ENCODE assay signal across 9 cellular contexts in genomic region chr2:224930990-224931389, GRCh38.
A peak's percentile ranks its signal among the peaks of the same experiment; 100 is the strongest.
DNase-seq lines count a peak whose midpoint lies in the region; TF ChIP-seq lines count a peak whose summit lies in the region.
"Had no signal": no experiment of that assay in that cellular context is flagged by ENCODE, and none has a peak within 500 bp of the region (broad histone marks: within the 10 kb centered on the region; RNA-seq: fewer than 3 reads in every experiment).

No MANE protein-coding gene starts in this region.

- DNase-seq in activated naive CD8-positive, alpha-beta T cell treated with anti-CD3 and anti-CD28 coated beads for 36 hours, result no peak
- DNase-seq in osteocyte (ENCODE audit: extremely low spot score, unreplicated experiment) (no peak), midbrain (lab: John Stamatoyannopoulos, UW) (no peak), MG63 (no peak), cortex of kidney (lab: John Stamatoyannopoulos, UW) (no peak)
- DNase-seq: NCI-H2171 had no signal

- H3K27me3 Mint-ChIP-seq in activated naive CD8-positive, alpha-beta T cell treated with anti-CD3 and anti-CD28 coated beads for 36 hours, result no peaks in the 10 kb centered on the region
- no peaks in the 10 kb centered on the region for H3K27me3 Mint-ChIP-seq in osteocyte (ENCODE audit: unreplicated experiment)

- H3K9me3 ChIP-seq in KOPT-K1 (ENCODE audit: insufficient read depth, low read length, poor library complexity, severe bottlenecking) (no peaks in the 10 kb centered on the region), MG63 (no peaks in the 10 kb centered on the region)

- peak overlapping the region; percentile 75 for H3K27ac ChIP-seq in KOPT-K1 (ENCODE audit: low read depth, low read length, poor library complexity, severe bottlenecking)
- H3K27ac ChIP-seq: hepatocyte had no signal

- H3K9me3 Mint-ChIP-seq in activated naive CD8-positive, alpha-beta T cell treated with anti-CD3 and anti-CD28 coated beads for 36 hours, result peaks cover 4% of the 10 kb centered on the region
- no peaks in the 10 kb centered on the region for H3K9me3 Mint-ChIP-seq in osteocyte (ENCODE audit: unreplicated experiment)

- peaks cover 94% of the 10 kb centered on the region for H3K4me1 Mint-ChIP-seq in activated naive CD8-positive, alpha-beta T cell treated with anti-CD3 and anti-CD28 coated beads for 36 hours
- peaks cover 55% of the 10 kb centered on the region for H3K4me1 Mint-ChIP-seq in osteocyte (ENCODE audit: unreplicated experiment)

- no peak overlapping the region for H3K4me3 ChIP-seq in MG63
- H3K4me3 ChIP-seq: hepatocyte had no signal

- peak overlapping the region; percentile 49 for H3K4me3 Mint-ChIP-seq in activated naive CD8-positive, alpha-beta T cell treated with anti-CD3 and anti-CD28 coated beads for 36 hours
- no peak overlapping the region for H3K4me3 Mint-ChIP-seq in osteocyte (ENCODE audit: unreplicated experiment)

- peaks cover 39% of the 10 kb centered on the region for H3K36me3 ChIP-seq in KOPT-K1 (ENCODE audit: insufficient read depth, low read length)
- peaks cover 13% of the 10 kb centered on the region for H3K36me3 ChIP-seq in MG63

- H3K36me3 Mint-ChIP-seq in activated naive CD8-positive, alpha-beta T cell treated with anti-CD3 and anti-CD28 coated beads for 36 hours, result peaks cover 80% of the 10 kb centered on the region
- peaks cover 3% of the 10 kb centered on the region for H3K36me3 Mint-ChIP-seq in osteocyte (ENCODE audit: unreplicated experiment)

- TF ChIP-seq CTCF in GM12873 (IDR thresholded peaks at IDR 0.05; ENCODE audit: insufficient read depth, low read depth, low read length, missing control alignments) (peak; percentile 49), osteocyte (IDR thresholded peaks at IDR 0.05) (peak; percentile 18)

- peak overlapping the region; percentile 94 for H3K27ac Mint-ChIP-seq in activated naive CD8-positive, alpha-beta T cell treated with anti-CD3 and anti-CD28 coated beads for 36 hours
- peak overlapping the region; percentile 34 for H3K27ac Mint-ChIP-seq in osteocyte (ENCODE audit: unreplicated experiment)

- no peaks in the 10 kb centered on the region for H3K27me3 ChIP-seq in MG63
- H3K27me3 ChIP-seq: hepatocyte had no signal
